13 cellular contexts compared by ENCODE assay signal in the genomic region with DNA sequence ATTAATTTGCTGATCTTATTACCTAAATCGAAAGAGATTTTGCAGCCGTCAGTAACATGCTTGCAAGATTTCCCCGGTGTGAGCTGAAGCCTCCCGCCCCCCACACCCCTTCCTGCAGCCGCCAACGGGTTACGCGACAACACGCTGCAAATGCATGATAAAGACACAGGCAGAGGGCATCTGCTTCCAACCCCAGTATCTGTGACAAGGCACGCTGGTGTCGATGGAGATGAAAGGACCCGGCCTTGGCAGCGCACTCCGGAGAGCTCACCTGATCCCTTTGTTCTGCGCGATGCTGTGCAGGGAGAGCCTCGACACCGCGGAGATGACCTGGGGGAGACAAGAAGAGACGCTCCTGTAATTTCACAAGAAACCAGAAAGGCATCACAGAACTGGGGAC.
"Had no signal": no experiment of that assay in that cellular context is flagged by ENCODE, and none has a peak within 500 bp of the region (broad histone marks: within the 10 kb centered on the region; RNA-seq: fewer than 3 reads in every experiment).

No MANE protein-coding gene starts in this region.

- DNase-seq: activated CD4-positive, alpha-beta T cell treated with anti-CD3 and anti-CD28 coated beads for 48 hours; activated naive CD4-positive, alpha-beta T cell; foreskin keratinocyte; heart right ventricle; left ventricle myocardium superior; pancreas; stimulated activated CD4-positive, alpha-beta T cell treated with anti-CD3 and anti-CD28 coated beads, Interleukin-4, amount 100 ng/mL, for 1 hour; stimulated activated naive CD8-positive, alpha-beta T cell treated with anti-CD3 and anti-CD28 coated beads, Interleukin-15, amount 100 ng/mL, for 72 hours; T-helper 9 cell; testis had no signal

- H3K4me3 Mint-ChIP-seq: activated T-helper 1 cell treated with anti-CD3 and anti-CD28 coated beads, Interleukin-12 subunit alpha, Interleukin-12 subunit beta, Interleukin-2, Interleukin-4 antibody, amounts not matched to agents 30 ng/mL and 10 ng/mL and 1 ng/mL, durations not matched to agents 14 hours and 24 hours and 36 hours; neural crest cell; stimulated activated naive CD8-positive, alpha-beta T cell treated with anti-CD3 and anti-CD28 coated beads, Interleukin-15, amount 100 ng/mL, for 72 hours had no signal

- H3K4me1 ChIP-seq: ascending aorta, pancreas had no signal

- ATAC-seq: foreskin keratinocyte; heart right ventricle; left ventricle myocardium superior; pancreas; stimulated activated naive CD8-positive, alpha-beta T cell treated with anti-CD3 and anti-CD28 coated beads, Interleukin-15, amount 100 ng/mL, for 72 hours had no signal

- H3K27ac ChIP-seq: foreskin keratinocyte, pancreas, testis had no signal

- H3K36me3 ChIP-seq: ascending aorta, heart right ventricle, pancreas had no signal

- H3K4me3 ChIP-seq: ascending aorta, heart right ventricle, pancreas, testis had no signal

- H3K27ac Mint-ChIP-seq: activated T-helper 1 cell treated with anti-CD3 and anti-CD28 coated beads, Interleukin-12 subunit alpha, Interleukin-12 subunit beta, Interleukin-2, Interleukin-4 antibody, amounts not matched to agents 30 ng/mL and 10 ng/mL and 1 ng/mL, durations not matched to agents 14 hours and 24 hours and 36 hours had no signal

- H3K9me3 ChIP-seq: ascending aorta, pancreas, testis had no signal

- H3K27me3 ChIP-seq: ascending aorta, foreskin keratinocyte, heart right ventricle, pancreas, testis had no signal
